ENCODE assay signal across 20 cellular contexts in genomic region chr7:84921154-84921553, GRCh38.
"Had no signal": no experiment of that assay in that cellular context is flagged by ENCODE, and none has a peak within 500 bp of the region (broad histone marks: within the 10 kb centered on the region; RNA-seq: fewer than 3 reads in every experiment).

No MANE protein-coding gene starts in this region.

- H3K4me1 Mint-ChIP-seq: naive B cell; naive thymus-derived CD8-positive, alpha-beta T cell had no signal

- H3K4me2 ChIP-seq: hepatocyte had no signal

- H3K4me3 Mint-ChIP-seq: dendritic cell treated with granulocyte-macrophage colony-stimulating factor and Interleukin-4, amounts not matched to agents 40 ng/mL and 50 ng/mL, for 4 days; effector memory CD8-positive, alpha-beta T cell; mesothelial cell of epicardium; naive B cell; naive thymus-derived CD8-positive, alpha-beta T cell had no signal

- DNase-seq: colonic mucosa; cortex of kidney; effector CD8-positive, alpha-beta T cell; effector memory CD8-positive, alpha-beta T cell; foreskin keratinocyte; heart left ventricle; hypothalamus; left cardiac atrium; left lung; left ventricle myocardium superior; lower lobe of right lung; mesenchymal stem cell; mucosa of descending colon; naive B cell; naive thymus-derived CD8-positive, alpha-beta T cell had no signal

- ATAC-seq: effector memory CD8-positive, alpha-beta T cell; foreskin keratinocyte; gastroesophageal sphincter; heart left ventricle; left cardiac atrium; left lung; left ventricle myocardium superior; lower lobe of right lung; mucosa of descending colon; naive thymus-derived CD8-positive, alpha-beta T cell had no signal

- H3K4me3 ChIP-seq: colonic mucosa, esophagus muscularis mucosa, gastroesophageal sphincter, heart left ventricle, hepatocyte, left lung, lower lobe of right lung, mucosa of descending colon had no signal

- H2AFZ ChIP-seq: hepatocyte had no signal

- H3K4me1 ChIP-seq: colonic mucosa, foreskin keratinocyte, gastroesophageal sphincter, left lung, lower lobe of right lung had no signal

- H3K9me3 ChIP-seq: colonic mucosa, mucosa of descending colon had no signal

- H3K36me3 Mint-ChIP-seq: naive B cell; naive thymus-derived CD8-positive, alpha-beta T cell had no signal

- H3K27ac Mint-ChIP-seq: dendritic cell treated with granulocyte-macrophage colony-stimulating factor and Interleukin-4, amounts not matched to agents 40 ng/mL and 50 ng/mL, for 4 days; effector memory CD8-positive, alpha-beta T cell; mesothelial cell of epicardium; naive B cell; naive thymus-derived CD8-positive, alpha-beta T cell had no signal

- H3K27me3 ChIP-seq: colonic mucosa, esophagus muscularis mucosa, foreskin keratinocyte, gastroesophageal sphincter, heart left ventricle, hepatocyte, left lung had no signal

- H3K36me3 ChIP-seq: colonic mucosa, esophagus muscularis mucosa, gastroesophageal sphincter, heart left ventricle, left lung, lower lobe of right lung had no signal

- H3K27ac ChIP-seq: colonic mucosa, esophagus muscularis mucosa, foreskin keratinocyte, gastroesophageal sphincter, heart left ventricle, hepatocyte, left lung, lower lobe of right lung had no signal

- H3K27me3 Mint-ChIP-seq: dendritic cell treated with granulocyte-macrophage colony-stimulating factor and Interleukin-4, amounts not matched to agents 40 ng/mL and 50 ng/mL, for 4 days; effector memory CD8-positive, alpha-beta T cell; naive B cell; naive thymus-derived CD8-positive, alpha-beta T cell had no signal
